ENCODE assay signal across 16 cellular contexts in the genomic region with DNA sequence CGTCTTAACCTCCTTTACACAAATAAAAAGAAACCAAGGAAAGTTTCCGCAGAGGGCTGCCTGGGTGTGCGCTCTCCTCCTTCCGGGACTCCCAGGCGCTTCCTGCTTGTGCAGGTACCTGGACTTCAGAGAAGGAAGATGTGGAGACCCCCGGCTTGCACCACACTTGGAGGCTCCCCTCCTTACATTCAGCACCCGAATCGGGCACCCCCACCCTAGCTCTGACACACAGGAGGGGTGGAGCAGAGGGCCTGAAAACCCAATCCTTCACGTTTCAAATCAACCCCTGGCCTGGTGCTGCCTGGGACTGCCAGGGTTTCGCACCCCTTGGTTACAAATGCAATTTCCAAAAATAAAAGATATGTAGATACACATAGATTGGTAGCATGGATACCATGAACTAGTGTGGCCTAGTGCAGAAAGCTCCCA. TPM values are rescaled to one million over a fixed set of nuclear protein-coding genes. Genes with fewer than 3 reads are reported as not detected.
DNase-seq lines count a peak whose midpoint lies in the region; ATAC-seq and TF ChIP-seq lines count a peak whose summit lies in the region.
"Had no signal": no experiment of that assay in that cellular context is flagged by ENCODE, and none has a peak within 500 bp of the region (broad histone marks: within the 10 kb centered on the region; RNA-seq: fewer than 3 reads in every experiment).

No MANE protein-coding gene starts in this region.

- no peaks in the 10 kb centered on the region for H3K36me3 ChIP-seq in CD4-positive, alpha-beta memory T cell (ENCODE audit: insufficient read depth, low read length)
- no peaks in the 10 kb centered on the region for H3K36me3 ChIP-seq in neural progenitor cell
- H3K36me3 ChIP-seq: right lobe of liver, SJCRH30, thoracic aorta had no signal

- peak overlapping the region in 6 of 8 donors; percentile 29 to 79 (median 57) for H3K4me3 Mint-ChIP-seq in CD4-positive, alpha-beta memory T cell
- H3K4me3 Mint-ChIP-seq in brain (peak overlapping the region in 4 of 5 experiments; percentile 49 to 73 (median 62)), neural progenitor cell (peak overlapping the region; percentile 77), T-cell (peak overlapping the region in 1 of 3 donors; percentile 86)

- no peak overlapping the region for H3K4me2 ChIP-seq in neural progenitor cell

- peaks cover 2 to 34% (median 27%) of the 10 kb centered on the region in 8 donors for H3K9me3 Mint-ChIP-seq in CD4-positive, alpha-beta memory T cell
- H3K9me3 Mint-ChIP-seq in brain = peaks cover 1 to 34% (median 5%) of the 10 kb centered on the region in 5 experiments
- H3K9me3 Mint-ChIP-seq in neural progenitor cell = peaks cover 11% of the 10 kb centered on the region
- H3K9me3 Mint-ChIP-seq in T-cell = peaks cover 2 to 14% (median 7%) of the 10 kb centered on the region in 3 donors

- H3K27ac Mint-ChIP-seq in CD4-positive, alpha-beta memory T cell = peak overlapping the region in 3 of 7 donors; percentile 24 to 57 (median 35)
- no peak overlapping the region for H3K27ac Mint-ChIP-seq in brain
- H3K27ac Mint-ChIP-seq in neural progenitor cell = no peak overlapping the region
- H3K27ac Mint-ChIP-seq in T-cell = no peak overlapping the region
- H3K27ac Mint-ChIP-seq: effector memory CD8-positive, alpha-beta T cell had no signal

- H3K9ac ChIP-seq in neural progenitor cell = no peak overlapping the region

- peaks cover 61% of the 10 kb centered on the region for H3K4me1 ChIP-seq in CD4-positive, alpha-beta memory T cell (ENCODE audit: insufficient read depth, low read length)
- no peaks in the 10 kb centered on the region for H3K4me1 ChIP-seq in neural progenitor cell

- H4K20me1 ChIP-seq in neural progenitor cell (ENCODE audit: low read depth) = peaks cover 90% of the 10 kb centered on the region

- H3K4me1 Mint-ChIP-seq in CD4-positive, alpha-beta memory T cell = peaks cover 13 to 69% (median 34%) of the 10 kb centered on the region in 4 donors
- H3K4me1 Mint-ChIP-seq in brain = peaks cover 51% of the 10 kb centered on the region
- peaks cover 28% of the 10 kb centered on the region for H3K4me1 Mint-ChIP-seq in neural progenitor cell
- H3K4me1 Mint-ChIP-seq in T-cell = peaks cover 51 to 52% (median 51%) of the 10 kb centered on the region in 3 donors

- H3K27me3 Mint-ChIP-seq in CD4-positive, alpha-beta memory T cell = peaks cover 62 to 66% of the 10 kb centered on the region in 2 donors
- H3K27me3 Mint-ChIP-seq in brain (peaks cover 99% of the 10 kb centered on the region), neural progenitor cell (ENCODE audit: insufficient read depth, low read depth) (peaks cover 80% of the 10 kb centered on the region), T-cell (peaks cover 64 to 81% of the 10 kb centered on the region in 2 donors)

- ATAC-seq in HG02588 (IDR thresholded peaks at IDR 0.05; ENCODE audit: unreplicated experiment) (no peak), T-cell (replicated peaks in 1 of 4) (no peak)

- H3K36me3 Mint-ChIP-seq in CD4-positive, alpha-beta memory T cell = peaks cover 0 to 6% of the 10 kb centered on the region in 2 donors
- H3K36me3 Mint-ChIP-seq in brain (no peaks in the 10 kb centered on the region), neural progenitor cell (peaks cover 5% of the 10 kb centered on the region), T-cell (peaks cover 6% of the 10 kb centered on the region)

- no peak overlapping the region for H3K4me3 ChIP-seq in CD4-positive, alpha-beta memory T cell (ENCODE audit: low read length in 2 of 2)
- no peak overlapping the region for H3K4me3 ChIP-seq in neural progenitor cell
- H3K4me3 ChIP-seq: right lobe of liver, SJCRH30 had no signal

- H3F3A ChIP-seq in neural progenitor cell (ENCODE audit: low read depth) = peaks cover 30% of the 10 kb centered on the region

- H2AFZ ChIP-seq in neural progenitor cell (replicated peaks) = no peak overlapping the region

- no peak overlapping the region for H3K27ac ChIP-seq in CD4-positive, alpha-beta memory T cell (ENCODE audit: low read depth, low read length)
- no peak overlapping the region for H3K27ac ChIP-seq in neural progenitor cell
- H3K27ac ChIP-seq: C4-2B, right lobe of liver, SJCRH30, thoracic aorta had no signal

- TF ChIP-seq CTCF in brain (conservative IDR thresholded peaks at IDR 0.05) (no peak), neural progenitor cell (IDR thresholded peaks at IDR 0.05) (no peak)

- intact Hi-C loops in CD4-positive, alpha-beta memory T cell (cut with micrococcal nuclease) = no loop called here

- POLR2A ChIA-PET in CD4-positive, alpha-beta memory T cell (lab: Charles Lee; ENCODE audit: partially characterized antibody) = no interaction called here
- POLR2A ChIA-PET in T-cell (lab: Charles Lee) = no interaction called here

- H3K9me3 ChIP-seq in CD4-positive, alpha-beta memory T cell (ENCODE audit: control insufficient read depth in 1 of 2, low read length in 2 of 2) = no peaks in the 10 kb centered on the region
- no peaks in the 10 kb centered on the region for H3K9me3 ChIP-seq in neural progenitor cell (ENCODE audit: low read depth)
- H3K9me3 ChIP-seq: right lobe of liver, SJCRH30, thoracic aorta had no signal

- no peaks in the 10 kb centered on the region for H3K79me2 ChIP-seq in neural progenitor cell (ENCODE audit: low read depth)

- peaks cover 76% of the 10 kb centered on the region for H3K27me3 ChIP-seq in CD4-positive, alpha-beta memory T cell (ENCODE audit: insufficient read depth, low read length)
- peaks cover 100% of the 10 kb centered on the region for H3K27me3 ChIP-seq in neural progenitor cell
- H3K27me3 ChIP-seq: SJCRH30 had no signal

- CTCF ChIA-PET in CD4-positive, alpha-beta memory T cell (lab: Charles Lee; ENCODE audit: partially characterized antibody) = interaction anchor here (1.3 to 2.2 kb wide), 3 partner anchors 7 to 811 kb away, joined by 3 to 4 read pairs (median 4); no protein-coding TSS in a partner anchor
- CTCF ChIA-PET in T-cell (lab: Charles Lee) = no interaction called here

- DNase-seq in CD4-positive, alpha-beta memory T cell = no peak
- DNase-seq in GM19238 (ENCODE audit: insufficient read length, low spot score) (peak; percentile 7), neural progenitor cell (ENCODE audit: low spot score) (no peak), T-cell (no peak)
- DNase-seq in activated CD4-positive, CD25-positive, alpha-beta regulatory T cell treated with anti-CD3 and anti-CD28 coated beads, Interleukin-2, amount 50 U/mL, for 72 hours = no peak
- no peak for DNase-seq in effector CD8-positive, alpha-beta T cell (lab: John Stamatoyannopoulos, UW)
- DNase-seq: effector memory CD8-positive, alpha-beta T cell; HCEC 1CT; NCI-H2081; right lobe of liver; SJCRH30 had no signal

RNA-seq across cellular contexts. Expression of gene NKX3-2, which starts 3.1 kb away (rescaled TPM):
- total RNA-seq in CD4-positive, alpha-beta memory T cell = not detected
- polyA plus RNA-seq in CD4-positive, alpha-beta memory T cell = not detected
- polyA plus RNA-seq in brain (ENCODE audit: insufficient read depth, low read depth, low replicate concordance) = 0.25 TPM
- 0.40 TPM in 1 of 2 replicates, not detected in the other for total RNA-seq in neural progenitor cell (ENCODE audit: low replicate concordance)
- total RNA-seq in T-cell = not detected
- total RNA-seq: liver, right lobe of liver had no signal
- polyA plus RNA-seq: liver had no signal

RNA-seq across cellular contexts. Expression of gene RAB28, which starts 57.0 kb away (rescaled TPM):
- total RNA-seq in CD4-positive, alpha-beta memory T cell = 10 to 100 TPM; 13.3 to 14.0 TPM
- polyA plus RNA-seq in CD4-positive, alpha-beta memory T cell = 10 to 100 TPM; 17.8 to 20.6 TPM
- 19.2 TPM for polyA plus RNA-seq in brain (ENCODE audit: insufficient read depth, low read depth, low replicate concordance)
- 49.6 and 67.3 TPM in 2 replicates for total RNA-seq in neural progenitor cell (ENCODE audit: low replicate concordance)
- 10 to 100 TPM in 4 of 5 donors, 1 to 10 TPM in 1; 8.7 to 15.1 (median 13.4) TPM for total RNA-seq in T-cell
